ENCODE assay signal across 34 cellular contexts in genomic region chr4:39375478-39375877, GRCh38. TPM values are rescaled to one million over a fixed set of nuclear protein-coding genes. Genes with fewer than 3 reads are reported as not detected.
"Had no signal": no experiment of that assay in that cellular context is flagged by ENCODE, and none has a peak within 500 bp of the region (broad histone marks: within the 10 kb centered on the region; RNA-seq: fewer than 3 reads in every experiment).

No MANE protein-coding gene starts in this region.

- H3K9me3 ChIP-seq: SJSA1 had no signal

- DNase-seq: activated CD4-positive, alpha-beta T cell treated with anti-CD3 and anti-CD28 coated beads for 36 hours; activated CD4-positive, alpha-beta T cell treated with anti-CD3 and anti-CD28 coated beads, Interleukin-2, amount 10 ng/mL, durations not matched to agents 7 days and 5 days; activated CD4-positive, alpha-beta T cell treated with anti-CD3 and anti-CD28 coated beads, Interleukin-2, amount 50 U/mL, for 48 hours; activated CD8-positive, alpha-beta T cell treated with anti-CD3 and anti-CD28 coated beads, Interleukin-2, amount 10 ng/mL, durations not matched to agents 7 days and 5 days; activated effector memory CD4-positive, alpha-beta T cell treated with Interleukin-2 at 50 U/mL for 16 hours; activated naive CD4-positive, alpha-beta T cell treated with anti-CD3 and anti-CD28 coated beads, Interleukin-2, amount 10 ng/mL, durations not matched to agents 7 days and 5 days; activated naive CD8-positive, alpha-beta T cell treated with anti-CD3 and anti-CD28 coated beads, Interleukin-2, amount 50 U/mL, for 24 hours; activated T-cell treated with anti-CD3 and anti-CD28 coated beads for 4 hours; activated T-cell treated with anti-CD3 and anti-CD28 coated beads, Interleukin-2, amount 50 U/mL, for 4 hours; anterior cingulate cortex; caudate nucleus; cerebellar nuclear complex; NCI-H1105; NCI-H1417 treated with DMSO at 0.1 percent for 48 hours; NCI-H187 treated with DMSO at 0.1 percent for 48 hours; NCI-H2081; NCI-H226; NCI-H446 treated with DMSO at 0.1 percent for 48 hours; NCI-H524; NCI-H69; NCI-H82; Peyer's patch; RPMI8226; SHP77 treated with DMSO at 0.1 percent for 48 hours; T1000 had no signal

- H3K36me3 Mint-ChIP-seq: brain had no signal

- H3K4me3 Mint-ChIP-seq: activated CD4-positive, alpha-beta T cell treated with anti-CD3 and anti-CD28 coated beads for 36 hours; activated CD4-positive, alpha-beta T cell treated with anti-CD3 and anti-CD28 coated beads, Interleukin-2, amount 10 ng/mL, durations not matched to agents 7 days and 5 days; activated CD8-positive, alpha-beta T cell treated with anti-CD3 and anti-CD28 coated beads, Interleukin-2, amount 10 ng/mL, durations not matched to agents 7 days and 5 days; activated naive CD4-positive, alpha-beta T cell treated with anti-CD3 and anti-CD28 coated beads, Interleukin-2, amount 10 ng/mL, durations not matched to agents 7 days and 5 days; activated naive CD8-positive, alpha-beta T cell; activated naive CD8-positive, alpha-beta T cell treated with anti-CD3 and anti-CD28 coated beads, Interleukin-2, amount 50 U/mL, for 24 hours; activated T-cell treated with anti-CD3 and anti-CD28 coated beads, Interleukin-2, amount 50 U/mL, for 4 hours; brain had no signal

- H3K4me1 Mint-ChIP-seq: activated CD4-positive, alpha-beta T cell treated with anti-CD3 and anti-CD28 coated beads for 36 hours; activated CD4-positive, alpha-beta T cell treated with anti-CD3 and anti-CD28 coated beads, Interleukin-2, amount 10 ng/mL, durations not matched to agents 7 days and 5 days; activated naive CD4-positive, alpha-beta T cell treated with anti-CD3 and anti-CD28 coated beads, Interleukin-2, amount 10 ng/mL, durations not matched to agents 7 days and 5 days; activated naive CD8-positive, alpha-beta T cell treated with anti-CD3 and anti-CD28 coated beads, Interleukin-2, amount 50 U/mL, for 24 hours; brain had no signal

- H3K27ac ChIP-seq: Peyer's patch, SJSA1 had no signal

- H3K27ac Mint-ChIP-seq: activated CD4-positive, alpha-beta T cell treated with anti-CD3 and anti-CD28 coated beads for 36 hours; activated CD4-positive, alpha-beta T cell treated with anti-CD3 and anti-CD28 coated beads, Interleukin-2, amount 10 ng/mL, durations not matched to agents 7 days and 5 days; activated CD8-positive, alpha-beta T cell treated with anti-CD3 and anti-CD28 coated beads, Interleukin-2, amount 10 ng/mL, durations not matched to agents 7 days and 5 days; activated naive CD4-positive, alpha-beta T cell treated with anti-CD3 and anti-CD28 coated beads, Interleukin-2, amount 10 ng/mL, durations not matched to agents 7 days and 5 days; activated naive CD8-positive, alpha-beta T cell; activated naive CD8-positive, alpha-beta T cell treated with anti-CD3 and anti-CD28 coated beads, Interleukin-2, amount 50 U/mL, for 24 hours; brain had no signal

- FAIRE-seq: bronchial epithelial cell, K562 had no signal

- ATAC-seq: activated CD4-positive, alpha-beta T cell treated with anti-CD3 and anti-CD28 coated beads for 36 hours; activated CD4-positive, CD25-positive, alpha-beta regulatory T cell treated with anti-CD3 and anti-CD28 coated beads, Interleukin-2, amount 50 U/mL, for 24 hours; activated CD8-positive, alpha-beta T cell treated with anti-CD3 and anti-CD28 coated beads, Interleukin-2, amount 10 ng/mL, durations not matched to agents 7 days and 5 days; activated naive CD8-positive, alpha-beta T cell treated with anti-CD3 and anti-CD28 coated beads, Interleukin-2, amount 50 U/mL, for 24 hours; activated T-cell treated with anti-CD3 and anti-CD28 coated beads, Interleukin-2, amount 50 U/mL, for 4 hours; K562 had no signal

- H3K27me3 ChIP-seq: Peyer's patch, SJSA1 had no signal

- H3K4me3 ChIP-seq: K562, Peyer's patch, SJSA1 had no signal

- H3K4me1 ChIP-seq: Peyer's patch, SJSA1 had no signal

- H3K36me3 ChIP-seq: Peyer's patch, SJSA1 had no signal

RNA-seq across cellular contexts. Expression of gene KLB, which starts 31.3 kb away (rescaled TPM):
- total RNA-seq: activated CD4-positive, alpha-beta T cell treated with anti-CD3 and anti-CD28 coated beads for 36 hours; activated CD4-positive, alpha-beta T cell treated with anti-CD3 and anti-CD28 coated beads, Interleukin-2, amount 10 ng/mL, durations not matched to agents 7 days and 5 days; activated CD8-positive, alpha-beta T cell treated with anti-CD3 and anti-CD28 coated beads, Interleukin-2, amount 10 ng/mL, durations not matched to agents 7 days and 5 days; activated T-cell treated with anti-CD3 and anti-CD28 coated beads, Interleukin-2, amount 50 U/mL, for 4 hours; K562; MCF 10A; SJSA1; T-helper 1 cell treated with Interleukin-12 subunit alpha and Interleukin-12 subunit beta and Interleukin-4 antibody, amounts not matched to agents 30 ng/mL and 1 ng/mL, for 36 hours; T-helper 2 cell treated with Interferon-gamma antibody and Interleukin-4, amounts not matched to agents 100 ng/mL and 5 ng/mL, for 36 hours had no signal
